1 cellular context compared by ENCODE assay signal in the genomic region with DNA sequence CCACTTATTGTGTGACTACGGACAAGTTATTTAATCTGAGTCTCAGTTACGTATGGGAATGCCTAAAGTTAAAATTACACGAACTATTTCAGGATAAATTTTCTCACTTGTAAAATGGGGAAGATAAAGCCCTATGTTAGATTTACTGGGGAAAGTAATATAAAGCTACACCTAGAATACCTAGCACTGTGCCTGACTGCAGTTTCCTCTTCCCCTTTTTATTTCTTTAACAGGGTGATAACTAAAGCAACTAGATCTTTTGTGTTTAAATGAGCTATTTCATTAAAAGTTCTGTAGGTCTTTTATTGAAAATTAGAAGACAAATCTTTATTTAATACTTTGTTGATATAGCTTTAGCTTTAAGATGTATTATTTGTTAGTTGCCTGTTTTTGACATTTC.
TF ChIP-seq lines count a peak whose summit lies in the region.

No MANE protein-coding gene starts in this region.

TF ChIP-seq in GM12878, 131 proteins besides CTCF, POLR2A, EP300 and RAD21:
- TF ChIP-seq, protein P1, sequence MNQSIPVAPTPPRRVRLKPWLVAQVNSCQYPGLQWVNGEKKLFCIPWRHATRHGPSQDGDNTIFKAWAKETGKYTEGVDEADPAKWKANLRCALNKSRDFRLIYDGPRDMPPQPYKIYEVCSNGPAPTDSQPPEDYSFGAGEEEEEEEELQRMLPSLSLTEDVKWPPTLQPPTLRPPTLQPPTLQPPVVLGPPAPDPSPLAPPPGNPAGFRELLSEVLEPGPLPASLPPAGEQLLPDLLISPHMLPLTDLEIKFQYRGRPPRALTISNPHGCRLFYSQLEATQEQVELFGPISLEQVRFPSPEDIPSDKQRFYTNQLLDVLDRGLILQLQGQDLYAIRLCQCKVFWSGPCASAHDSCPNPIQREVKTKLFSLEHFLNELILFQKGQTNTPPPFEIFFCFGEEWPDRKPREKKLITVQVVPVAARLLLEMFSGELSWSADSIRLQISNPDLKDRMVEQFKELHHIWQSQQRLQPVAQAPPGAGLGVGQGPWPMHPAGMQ (IDR thresholded peaks at IDR 0.05; ENCODE audit: borderline replicate concordance), result no peak
- TF ChIP-seq, protein P2, sequence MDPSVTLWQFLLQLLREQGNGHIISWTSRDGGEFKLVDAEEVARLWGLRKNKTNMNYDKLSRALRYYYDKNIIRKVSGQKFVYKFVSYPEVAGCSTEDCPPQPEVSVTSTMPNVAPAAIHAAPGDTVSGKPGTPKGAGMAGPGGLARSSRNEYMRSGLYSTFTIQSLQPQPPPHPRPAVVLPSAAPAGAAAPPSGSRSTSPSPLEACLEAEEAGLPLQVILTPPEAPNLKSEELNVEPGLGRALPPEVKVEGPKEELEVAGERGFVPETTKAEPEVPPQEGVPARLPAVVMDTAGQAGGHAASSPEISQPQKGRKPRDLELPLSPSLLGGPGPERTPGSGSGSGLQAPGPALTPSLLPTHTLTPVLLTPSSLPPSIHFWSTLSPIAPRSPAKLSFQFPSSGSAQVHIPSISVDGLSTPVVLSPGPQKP (IDR thresholded peaks at IDR 0.05; ENCODE audit: low read depth, low read length), result no peak
- TF ChIP-seq NBN (IDR thresholded peaks at IDR 0.05) (no peak), SPI1 (IDR thresholded peaks at IDR 0.05; ENCODE audit: borderline replicate concordance, insufficient read depth, low read depth, low read length) (peak; percentile 62; the same call in 1 of the 2 replicates), IKZF1 (conservative IDR thresholded peaks at IDR 0.05) (no peak), MXI1 (IDR thresholded peaks at IDR 0.05; ENCODE audit: low read depth, low read length) (no peak)
- TF ChIP-seq, protein P3, sequence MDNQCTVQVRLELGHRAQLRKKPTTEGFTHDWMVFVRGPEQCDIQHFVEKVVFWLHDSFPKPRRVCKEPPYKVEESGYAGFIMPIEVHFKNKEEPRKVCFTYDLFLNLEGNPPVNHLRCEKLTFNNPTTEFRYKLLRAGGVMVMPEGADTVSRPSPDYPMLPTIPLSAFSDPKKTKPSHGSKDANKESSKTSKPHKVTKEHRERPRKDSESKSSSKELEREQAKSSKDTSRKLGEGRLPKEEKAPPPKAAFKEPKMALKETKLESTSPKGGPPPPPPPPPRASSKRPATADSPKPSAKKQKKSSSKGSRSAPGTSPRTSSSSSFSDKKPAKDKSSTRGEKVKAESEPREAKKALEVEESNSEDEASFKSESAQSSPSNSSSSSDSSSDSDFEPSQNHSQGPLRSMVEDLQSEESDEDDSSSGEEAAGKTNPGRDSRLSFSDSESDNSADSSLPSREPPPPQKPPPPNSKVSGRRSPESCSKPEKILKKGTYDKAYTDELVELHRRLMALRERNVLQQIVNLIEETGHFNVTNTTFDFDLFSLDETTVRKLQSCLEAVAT (IDR thresholded peaks at IDR 0.05), result 0 out of 2 replicates have a peak, but pooled peaks have one; percentile 37
